In the genomic region with DNA sequence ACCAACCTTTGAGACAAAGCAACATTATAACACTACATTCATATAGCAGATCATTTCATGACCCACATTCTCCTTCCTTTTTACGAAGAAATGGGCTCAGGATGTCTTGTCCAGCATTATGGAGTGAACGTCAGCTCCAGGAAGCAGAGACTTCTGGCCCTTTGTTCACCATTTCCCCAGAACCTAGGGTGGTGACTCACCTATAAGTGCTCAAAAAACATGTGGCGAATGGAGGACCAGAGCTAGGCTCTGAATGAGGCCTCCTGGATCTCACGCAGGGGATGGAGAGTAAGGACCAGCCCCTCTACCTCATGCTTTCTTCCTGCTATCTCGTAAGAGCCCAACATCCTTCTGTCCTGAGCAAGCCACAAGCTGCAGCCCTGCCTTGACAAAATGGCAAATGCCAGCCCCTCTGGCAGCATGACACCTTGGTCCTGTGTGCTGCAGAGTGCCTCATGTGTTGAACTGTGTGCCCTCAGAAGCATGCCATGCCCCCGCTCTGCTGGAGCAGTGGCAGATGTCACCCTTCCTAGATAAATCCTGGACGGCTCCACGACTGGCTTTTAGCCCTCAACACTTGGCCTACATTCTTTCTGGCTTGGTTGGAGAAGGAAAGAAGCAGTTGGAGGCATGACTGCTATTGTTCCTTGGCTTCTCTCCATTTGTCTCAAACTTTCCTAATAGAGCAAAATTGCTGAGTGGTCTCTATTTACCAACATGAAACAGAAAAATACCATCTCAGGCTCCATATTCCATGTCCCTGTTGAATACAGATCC, we compare ENCODE assay signal across 13 cellular contexts. TPM values are rescaled to one million over a fixed set of nuclear protein-coding genes. Genes with fewer than 3 reads are reported as not detected.
DNase-seq lines count a peak whose midpoint lies in the region; ATAC-seq and TF ChIP-seq lines count a peak whose summit lies in the region.
"Had no signal": no experiment of that assay in that cellular context is flagged by ENCODE, and none has a peak within 500 bp of the region (broad histone marks: within the 10 kb centered on the region; RNA-seq: fewer than 3 reads in every experiment).

No MANE protein-coding gene starts in this region.

- H3K4me3 ChIP-seq in heart left ventricle (no peak overlapping the region), uterus (no peak overlapping the region)

- 31 to 46% (median 38%) methylated on average over 7 to 8 of the region's 8 CpGs for WGBS in heart left ventricle, 4 donors

- no peak for TF ChIP-seq POLR2A in heart left ventricle (IDR thresholded peaks at IDR 0.05)
- TF ChIP-seq POLR2A in uterus (IDR thresholded peaks at IDR 0.05) = no peak

- no peaks in the 10 kb centered on the region for H3K9me3 Mint-ChIP-seq in activated T-helper 17 cell treated with anti-CD3 and anti-CD28 coated beads, Interleukin-2, amount 50 U/mL, for 72 hours
- no peaks in the 10 kb centered on the region for H3K9me3 Mint-ChIP-seq in T-helper 2 cell treated with Interferon-gamma antibody and Interleukin-4, amounts not matched to agents 5 μg/mL and 100 μg/mL, for 36 hours
- H3K9me3 Mint-ChIP-seq: activated naive CD4-positive, alpha-beta T cell treated with anti-CD3 and anti-CD28 coated beads, Interleukin-2, amount 50 U/mL, for 24 hours; stimulated activated naive B cell treated with anti-CD40 and anti-IgM and Interleukin-4, amounts not matched to agents 10 μg/mL and 1 μg/mL and 100 μg/mL, for 72 hours had no signal

- H3K27ac Mint-ChIP-seq in activated T-helper 17 cell treated with anti-CD3 and anti-CD28 coated beads, Interleukin-2, amount 50 U/mL, for 72 hours = peak overlapping the region; percentile 81
- H3K27ac Mint-ChIP-seq in T-helper 2 cell treated with Interferon-gamma antibody and Interleukin-4, amounts not matched to agents 5 μg/mL and 100 μg/mL, for 36 hours = no peak overlapping the region

- intact Hi-C loops in heart left ventricle (cut with DNase I) (loop anchor here in 1 of 10 donors (5.0 kb wide), 1 partner anchor 37 kb away; no protein-coding TSS in a partner anchor), sciatic nerve (cut with DNase I) (no loop called here), uterus (cut with DNase I; ENCODE audit: low total_unique reads) (no loop called here)

- DNase-seq in EH (ENCODE audit: low read depth) (peak; percentile 57), heart left ventricle (peak in 3 of 5 donors; percentile 63 to 82 (median 64)), sciatic nerve (ENCODE audit: low spot score) (no peak), uterus (no peak), NOMO-1 (lab: John Stamatoyannopoulos, UW; ENCODE audit: unreplicated experiment in 2 of 2) (no peak)
- DNase-seq in T-helper 2 cell treated with Interferon-gamma antibody and Interleukin-4, amounts not matched to agents 5 μg/mL and 100 μg/mL, for 36 hours (ENCODE audit: low spot score) = no peak
- DNase-seq: GF-D8; NCI-H1694; stimulated activated naive B cell treated with anti-CD40 and anti-IgM and Interleukin-4, amounts not matched to agents 10 μg/mL and 1 μg/mL and 100 μg/mL, for 72 hours; SW 1271 had no signal

- ATAC-seq in activated T-helper 17 cell treated with anti-CD3 and anti-CD28 coated beads, Interleukin-2, amount 50 U/mL, for 72 hours (replicated peaks) = peak; percentile 51
- ATAC-seq in heart left ventricle = peak; percentile 69 to 73 (median 70)
- ATAC-seq in sciatic nerve = peak; percentile 47
- no peak for ATAC-seq in HG02870 (IDR thresholded peaks at IDR 0.05; ENCODE audit: unreplicated experiment)
- ATAC-seq: stimulated activated naive B cell treated with anti-CD40 and anti-IgM and Interleukin-4, amounts not matched to agents 10 μg/mL and 1 μg/mL and 100 μg/mL, for 72 hours had no signal

- H3K27me3 Mint-ChIP-seq in activated T-helper 17 cell treated with anti-CD3 and anti-CD28 coated beads, Interleukin-2, amount 50 U/mL, for 72 hours = no peaks in the 10 kb centered on the region
- H3K27me3 Mint-ChIP-seq in T-helper 2 cell treated with Interferon-gamma antibody and Interleukin-4, amounts not matched to agents 5 μg/mL and 100 μg/mL, for 36 hours (ENCODE audit: low read depth) = no peaks in the 10 kb centered on the region
- H3K27me3 Mint-ChIP-seq: activated naive CD4-positive, alpha-beta T cell treated with anti-CD3 and anti-CD28 coated beads, Interleukin-2, amount 50 U/mL, for 24 hours; stimulated activated naive B cell treated with anti-CD40 and anti-IgM and Interleukin-4, amounts not matched to agents 10 μg/mL and 1 μg/mL and 100 μg/mL, for 72 hours had no signal

- peaks cover 16 to 89% (median 72%) of the 10 kb centered on the region in 12 donors for H3K4me1 ChIP-seq in heart left ventricle
- H3K4me1 ChIP-seq in uterus = peaks cover 0 to 13% of the 10 kb centered on the region in 2 donors

- H3K27ac ChIP-seq in heart left ventricle = peak overlapping the region in 11 of 12 donors; percentile 59 to 85 (median 75)
- peak overlapping the region in 1 of 2 donors; percentile 88 for H3K27ac ChIP-seq in uterus

- H3K9me3 ChIP-seq in heart left ventricle (no peaks in the 10 kb centered on the region), uterus (no peaks in the 10 kb centered on the region)

- H3K27me3 ChIP-seq in heart left ventricle = no peaks in the 10 kb centered on the region
- no peaks in the 10 kb centered on the region for H3K27me3 ChIP-seq in uterus

- H3K4me1 Mint-ChIP-seq in activated T-helper 17 cell treated with anti-CD3 and anti-CD28 coated beads, Interleukin-2, amount 50 U/mL, for 72 hours = peaks cover 27% of the 10 kb centered on the region
- H3K4me1 Mint-ChIP-seq in T-helper 2 cell treated with Interferon-gamma antibody and Interleukin-4, amounts not matched to agents 5 μg/mL and 100 μg/mL, for 36 hours (ENCODE audit: low read depth) = peaks cover 46% of the 10 kb centered on the region

- peaks cover 28% of the 10 kb centered on the region for H3K36me3 Mint-ChIP-seq in activated T-helper 17 cell treated with anti-CD3 and anti-CD28 coated beads, Interleukin-2, amount 50 U/mL, for 72 hours (ENCODE audit: low read depth)
- peaks cover 24% of the 10 kb centered on the region for H3K36me3 Mint-ChIP-seq in T-helper 2 cell treated with Interferon-gamma antibody and Interleukin-4, amounts not matched to agents 5 μg/mL and 100 μg/mL, for 36 hours (ENCODE audit: low read depth)

- peak overlapping the region; percentile 39 for H3K4me3 Mint-ChIP-seq in activated T-helper 17 cell treated with anti-CD3 and anti-CD28 coated beads, Interleukin-2, amount 50 U/mL, for 72 hours
- H3K4me3 Mint-ChIP-seq in T-helper 2 cell treated with Interferon-gamma antibody and Interleukin-4, amounts not matched to agents 5 μg/mL and 100 μg/mL, for 36 hours = no peak overlapping the region
- H3K4me3 Mint-ChIP-seq: activated naive CD4-positive, alpha-beta T cell treated with anti-CD3 and anti-CD28 coated beads, Interleukin-2, amount 50 U/mL, for 24 hours; stimulated activated naive B cell treated with anti-CD40 and anti-IgM and Interleukin-4, amounts not matched to agents 10 μg/mL and 1 μg/mL and 100 μg/mL, for 72 hours had no signal

- TF ChIP-seq CTCF in heart left ventricle (IDR thresholded peaks at IDR 0.05) (no peak), uterus (IDR thresholded peaks at IDR 0.05) (no peak)

- H3K36me3 ChIP-seq in heart left ventricle (peaks cover 0 to 17% (median 6%) of the 10 kb centered on the region in 9 donors), uterus (no peaks in the 10 kb centered on the region)

RNA-seq across cellular contexts. Expression of gene ST3GAL4, which starts 6.5 kb away (rescaled TPM):
- 10 to 100 TPM; 10.0 to 16.2 TPM for total RNA-seq in activated T-helper 17 cell treated with anti-CD3 and anti-CD28 coated beads, Interleukin-2, amount 50 U/mL, for 72 hours
- total RNA-seq in heart left ventricle (10 to 100 TPM; 30.6 to 88.5 (median 59.8) TPM), sciatic nerve (72.4 TPM), uterus (10 to 100 TPM; 11.8 to 53.3 (median 34.8) TPM)
- 100 to 1,000 TPM in 1 of 2 donors, 10 to 100 TPM in 1; 66.1 to 168 TPM for polyA plus RNA-seq in heart left ventricle

RNA-seq across cellular contexts. Expression of gene DCPS, which starts 45.1 kb away (rescaled TPM):
- total RNA-seq in activated T-helper 17 cell treated with anti-CD3 and anti-CD28 coated beads, Interleukin-2, amount 50 U/mL, for 72 hours = 10 to 100 TPM; 28.1 to 47.5 TPM
- total RNA-seq in heart left ventricle (10 to 100 TPM in 5 of 9 donors, 1 to 10 TPM in 4; 7.7 to 15.5 (median 11.1) TPM), sciatic nerve (12.1 TPM), uterus (10 to 100 TPM in 3 of 4 donors, 1 to 10 TPM in 1; 6.4 to 19.7 (median 13.0) TPM)
- 10 to 100 TPM in 1 of 2 donors, 1 to 10 TPM in 1; 8.1 to 18.9 TPM for polyA plus RNA-seq in heart left ventricle

Comparison
In these comparisons a context has a peak if more than half of its experiments do, and no peak if none do; other contexts are left out.
1. DNase-seq: peak in EH (single experiment) and heart left ventricle (3 of 5); none in sciatic nerve (single experiment), uterus (0 of 2), NOMO-1 (0 of 2) and T-helper 2 cell treated with Interferon-gamma antibody and Interleukin-4, amounts not matched to agents 5 μg/mL and 100 μg/mL, for 36 hours (single experiment).